In genomic region chr9:137578518-137579258, GRCh38 we compare ENCODE assay signal across 8 cellular contexts. TPM values are rescaled to one million over a fixed set of nuclear protein-coding genes. Genes with fewer than 3 reads are reported as not detected.
A peak's percentile ranks its signal among the peaks of the same experiment; 100 is the strongest.
DNase-seq lines count a peak whose midpoint lies in the region; ATAC-seq and TF ChIP-seq lines count a peak whose summit lies in the region.

Gene DPH7, minus strand, starts transcription at chr9:137578925. Its CDS starts 148 bp downstream, at chr9:137578777.

- H3K79me2 ChIP-seq in GM23338 (replicated peaks; ENCODE audit: insufficient read depth), result peaks cover 46% of the 10 kb centered on the region

- peak; percentile 94 for DNase-seq in ELF-1 (ENCODE audit: low read depth, low spot score)
- DNase-seq in GM23338 (ENCODE audit: low spot score), result peak; percentile 97
- peak; percentile 98 for DNase-seq in RPMI8226
- peak; percentile 96 for DNase-seq in activated T-helper 9 cell treated with anti-CD3 and anti-CD28 coated beads, Interleukin-2, amount 50 U/mL, for 16 hours (ENCODE audit: low read depth)
- DNase-seq in fibroblast of the aortic adventitia (ENCODE audit: low read depth), result peak; percentile 84
- DNase-seq in nephron progenitor cell, result peak; percentile 98
- DNase-seq in stimulated activated naive CD8-positive, alpha-beta T cell treated with anti-CD3 and anti-CD28 coated beads, Interleukin-15, amount 100 ng/mL, for 72 hours, result peak; percentile 94 to 95

- no peaks in the 10 kb centered on the region for H3K27me3 ChIP-seq in GM23338 (ENCODE audit: insufficient read depth)

- H3K27me3 Mint-ChIP-seq in GM23338 (ENCODE audit: insufficient read depth, low read depth, poor library complexity), result peaks cover 32% of the 10 kb centered on the region
- H3K27me3 Mint-ChIP-seq in nephron progenitor cell (ENCODE audit: low read depth, poor library complexity), result no peaks in the 10 kb centered on the region
- H3K27me3 Mint-ChIP-seq in stimulated activated naive CD8-positive, alpha-beta T cell treated with anti-CD3 and anti-CD28 coated beads, Interleukin-15, amount 100 ng/mL, for 72 hours, result no peaks in the 10 kb centered on the region

- TF ChIP-seq CTCF in GM23338 (conservative IDR thresholded peaks at IDR 0.05; ENCODE audit: low read depth in 2 of 2) (peak; percentile 76 to 87), LNCAP (IDR thresholded peaks at IDR 0.05) (peak; percentile 98), fibroblast of the aortic adventitia (IDR thresholded peaks at IDR 0.05; ENCODE audit: insufficient read depth, low read length) (peak; percentile 83), nephron progenitor cell (IDR thresholded peaks at IDR 0.05) (peak; percentile 82)

- peaks cover 20% of the 10 kb centered on the region for H3K4me1 ChIP-seq in GM23338 (ENCODE audit: insufficient read depth)

- peak within 1 kb of the TSS; percentile 96 for H3K4me3 ChIP-seq in GM23338
- H3K4me3 ChIP-seq in fibroblast of the aortic adventitia (ENCODE audit: low read depth, low read length), result peak within 1 kb of the TSS; percentile 89

- peaks cover 20% of the 10 kb centered on the region for H3K36me3 ChIP-seq in GM23338 (ENCODE audit: insufficient read depth)

- peaks cover 63% of the 10 kb centered on the region for H3K36me3 Mint-ChIP-seq in GM23338 (ENCODE audit: low read depth)
- H3K36me3 Mint-ChIP-seq in nephron progenitor cell (ENCODE audit: low read depth), result peaks cover 46% of the 10 kb centered on the region

- H3K9me2 ChIP-seq in GM23338 (ENCODE audit: insufficient read depth), result no peaks in the 10 kb centered on the region

- peak within 1 kb of the TSS; percentile 98 for H3K4me2 ChIP-seq in GM23338

- H3K27ac Mint-ChIP-seq in GM23338 (peak within 1 kb of the TSS; percentile 78), nephron progenitor cell (peak within 1 kb of the TSS; percentile 78)
- H3K27ac Mint-ChIP-seq in stimulated activated naive CD8-positive, alpha-beta T cell treated with anti-CD3 and anti-CD28 coated beads, Interleukin-15, amount 100 ng/mL, for 72 hours, result peak within 1 kb of the TSS; percentile 78 to 95

- peak within 1 kb of the TSS; percentile 84 for H3K27ac ChIP-seq in GM23338 (ENCODE audit: low read depth)

- H4K20me1 ChIP-seq in GM23338 (replicated peaks; ENCODE audit: insufficient read depth), result peaks cover 26% of the 10 kb centered on the region

- H3K9me3 Mint-ChIP-seq in GM23338, result no peaks in the 10 kb centered on the region
- H3K9me3 Mint-ChIP-seq in nephron progenitor cell, result no peaks in the 10 kb centered on the region
- H3K9me3 Mint-ChIP-seq in stimulated activated naive CD8-positive, alpha-beta T cell treated with anti-CD3 and anti-CD28 coated beads, Interleukin-15, amount 100 ng/mL, for 72 hours, result no peaks in the 10 kb centered on the region

- H3K4me1 Mint-ChIP-seq in GM23338 (peaks cover 31% of the 10 kb centered on the region), nephron progenitor cell (peaks cover 24% of the 10 kb centered on the region)
- peaks cover 55% of the 10 kb centered on the region for H3K4me1 Mint-ChIP-seq in stimulated activated naive CD8-positive, alpha-beta T cell treated with anti-CD3 and anti-CD28 coated beads, Interleukin-15, amount 100 ng/mL, for 72 hours

- ATAC-seq in GM23338, result peak; percentile 87
- ATAC-seq in stimulated activated naive CD8-positive, alpha-beta T cell treated with anti-CD3 and anti-CD28 coated beads, Interleukin-15, amount 100 ng/mL, for 72 hours, result peak; percentile 99

- H3F3A ChIP-seq in GM23338 (replicated peaks; ENCODE audit: low read depth), result peaks cover 28% of the 10 kb centered on the region; the same call in 1 of the 2 replicates

- 0 out of 2 replicates have a peak within 1 kb of the TSS, but pooled peaks have one; percentile 74 for H2AFZ ChIP-seq in GM23338

- H3K4me3 Mint-ChIP-seq in GM23338 (peak within 1 kb of the TSS; percentile 91), nephron progenitor cell (peak within 1 kb of the TSS; percentile 89)
- peak within 1 kb of the TSS; percentile 82 to 88 for H3K4me3 Mint-ChIP-seq in stimulated activated naive CD8-positive, alpha-beta T cell treated with anti-CD3 and anti-CD28 coated beads, Interleukin-15, amount 100 ng/mL, for 72 hours

TF ChIP-seq in GM23338, 12 proteins besides CTCF, POLR2A, EP300 and RAD21 (continues in another document):
- TF ChIP-seq ZNF114 (CRISPR knock-in tag; IDR thresholded peaks at IDR 0.05) (no peak), ZNF462 (CRISPR knock-in tag; IDR thresholded peaks at IDR 0.05) (no peak), CREB1 (CRISPR knock-in tag; IDR thresholded peaks at IDR 0.05; ENCODE audit: low read depth) (peak; percentile 84)

RNA-seq across cellular contexts. Expression of gene DPH7, which starts in this region (rescaled TPM):
- total RNA-seq in GM23338 (2014; rRNA removed; shearing (Covaris generic)), result 53.7 and 68.8 TPM in 2 replicates
- 44.5 and 48.8 TPM in 2 replicates for polyA plus RNA-seq in GM23338 (2016; fragmentation: Nextera tagmentation; extraction: Ambion mirVana)
- 16.1 and 20.2 TPM in 2 replicates for total RNA-seq in fibroblast of the aortic adventitia (ENCODE audit: low replicate concordance)

Comparison
In these comparisons a context has a peak if more than half of its experiments do, and no peak if none do; other contexts are left out.
1. Peak in every context shown above with its lines: DNase-seq, ATAC-seq, H3K4me3 ChIP-seq and H3K27ac ChIP-seq.